33 cellular contexts compared by ENCODE assay signal in the genomic region with DNA sequence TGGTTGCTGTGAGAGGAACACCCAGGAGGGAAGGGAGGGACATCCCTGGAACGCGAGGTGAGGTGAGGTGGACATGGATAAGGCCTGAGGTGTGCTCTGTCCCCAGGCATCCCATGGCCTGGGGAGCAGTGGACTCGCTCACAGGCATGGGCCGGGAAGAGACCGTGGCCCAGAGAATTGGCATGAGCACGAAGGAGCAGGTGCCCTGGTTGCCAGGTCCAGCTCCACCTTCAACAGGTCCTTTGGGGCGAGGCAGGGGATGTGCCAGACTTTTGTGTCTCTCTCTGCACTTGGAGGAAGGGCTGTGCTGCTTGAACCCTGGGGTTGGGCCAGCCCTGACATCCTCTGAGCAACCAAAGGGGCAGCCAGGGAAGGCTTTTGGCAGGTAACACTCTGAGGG. TPM values are rescaled to one million over a fixed set of nuclear protein-coding genes. Genes with fewer than 3 reads are reported as not detected.
"Had no signal": no experiment of that assay in that cellular context is flagged by ENCODE, and none has a peak within 500 bp of the region (broad histone marks: within the 10 kb centered on the region; RNA-seq: fewer than 3 reads in every experiment).

No MANE protein-coding gene starts in this region.

- DNase-seq: dermis blood vessel endothelial cell; dorsolateral prefrontal cortex; effector CD4-positive, alpha-beta T cell; effector memory CD4-positive, alpha-beta T cell; erythroblast; esophagus squamous epithelium; foreskin fibroblast; foreskin melanocyte; gastrocnemius medialis; glutamatergic neuron; head of caudate nucleus; heart right ventricle; hippocampal formation; left cardiac atrium; left lung; left ventricle myocardium superior; lower lobe of right lung; mesenchymal stem cell; mucosa of descending colon; naive B cell had no signal

- FAIRE-seq: colon, islet of Langerhans, keratinocyte had no signal

- ATAC-seq: esophagus mucosa, gastrocnemius medialis, heart right ventricle, left cardiac atrium, left lung, left ventricle myocardium superior, lower lobe of right lung, mucosa of descending colon had no signal

- H3K27ac Mint-ChIP-seq: mesothelial cell of epicardium had no signal

- H3K27me3 ChIP-seq: dorsolateral prefrontal cortex, esophagus squamous epithelium, gastrocnemius medialis, heart right ventricle, left lung had no signal

- H3K27ac ChIP-seq: coronary artery, dorsolateral prefrontal cortex, epithelial cell of prostate, esophagus squamous epithelium, gastrocnemius medialis, heart right ventricle, left lung, lower lobe of right lung had no signal

- H3K4me3 Mint-ChIP-seq: mesothelial cell of epicardium had no signal

- H3K4me1 Mint-ChIP-seq: mesothelial cell of epicardium had no signal

- H3K27me3 Mint-ChIP-seq: naive B cell had no signal

- H3K4me1 ChIP-seq: esophagus squamous epithelium, heart right ventricle, left lung, lower lobe of right lung had no signal

- H3K4me3 ChIP-seq: coronary artery, dorsolateral prefrontal cortex, esophagus squamous epithelium, gastrocnemius medialis, heart right ventricle, left lung, lower lobe of right lung, mucosa of descending colon had no signal

- H3K9me3 ChIP-seq: esophagus squamous epithelium, gastrocnemius medialis, heart right ventricle, left lung, lower lobe of right lung, mucosa of descending colon had no signal

RNA-seq across cellular contexts. Expression of a gene that starts 21.5 kb away (rescaled TPM):
- total RNA-seq: dermis blood vessel endothelial cell, dorsolateral prefrontal cortex, esophagus mucosa, gastrocnemius medialis, glomerular endothelial cell, heart right ventricle, kidney epithelial cell, left cardiac atrium, left lung, left ventricle myocardium superior, lower leg skin, lung microvascular endothelial cell, mesenteric fat pad, mesothelial cell of epicardium, mucosa of descending colon, myocyte had no signal
- polyA plus RNA-seq: keratinocyte had no signal

RNA-seq across cellular contexts. Expression of a gene that starts 59.6 kb away (rescaled TPM):
- total RNA-seq: dermis blood vessel endothelial cell, glomerular endothelial cell, kidney epithelial cell, left lung, left ventricle myocardium superior, lower lobe of right lung, lung microvascular endothelial cell, myocyte had no signal
- polyA plus RNA-seq: heart right ventricle, keratinocyte had no signal
